ENCODE assay signal across 15 cellular contexts in the genomic region with DNA sequence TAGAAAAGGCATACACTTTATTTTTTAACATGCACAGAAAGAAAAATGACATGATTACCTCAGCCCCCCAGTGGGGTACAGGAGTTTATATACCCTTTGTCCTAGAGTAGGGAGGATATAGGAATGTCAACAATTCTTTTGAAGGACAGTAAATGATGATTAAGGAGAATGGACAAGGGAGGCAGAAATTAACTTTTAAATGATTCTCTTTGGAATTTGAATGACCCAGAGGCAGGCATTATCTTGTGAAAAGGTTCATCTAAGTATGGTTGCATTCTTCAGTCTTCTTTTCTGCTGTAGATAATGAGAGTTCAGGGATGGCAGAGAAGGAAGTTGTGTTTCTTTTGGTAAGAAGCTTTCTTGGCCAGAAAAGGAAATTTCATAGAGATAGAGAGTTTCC.
DNase-seq lines count a peak whose midpoint lies in the region; ATAC-seq and TF ChIP-seq lines count a peak whose summit lies in the region.
"Had no signal": no experiment of that assay in that cellular context is flagged by ENCODE, and none has a peak within 500 bp of the region (broad histone marks: within the 10 kb centered on the region; RNA-seq: fewer than 3 reads in every experiment).

No MANE protein-coding gene starts in this region.

- TF ChIP-seq CTCF in H9 (conservative IDR thresholded peaks at IDR 0.05) (no peak), neural progenitor cell (IDR thresholded peaks at IDR 0.05) (no peak), transverse colon (IDR thresholded peaks at IDR 0.05) (no peak)

- H3K4me3 ChIP-seq in NT2/D1 (ENCODE audit: insufficient read length, low read depth) (no peak overlapping the region), iPS DF 6.9 (ENCODE audit: low read length) (no peak overlapping the region), neural progenitor cell (no peak overlapping the region), transverse colon (no peak overlapping the region)
- H3K4me3 ChIP-seq: BLaER1 treated with 17β-estradiol and CSF1 and Interleukin-3, amounts not matched to agents 10 nM and 100 nM; HAP-1; K562 had no signal

- H4K8ac ChIP-seq in H9 (replicated peaks; ENCODE audit: insufficient read length, low read depth, low read length): no peak overlapping the region

- no peak for ATAC-seq in HG02885 (IDR thresholded peaks at IDR 0.05; ENCODE audit: poor library complexity, unreplicated experiment)
- ATAC-seq: CD8-positive, alpha-beta T cell; K562 had no signal

- H2BK20ac ChIP-seq in H9 (ENCODE audit: low read depth, low read length, poor library complexity, severe bottlenecking): no peak overlapping the region

- H3K36me3 ChIP-seq in NT2/D1 (ENCODE audit: insufficient read depth, insufficient read length, low read length) (no peaks in the 10 kb centered on the region), iPS DF 6.9 (ENCODE audit: control insufficient read depth, insufficient read depth, low read length) (no peaks in the 10 kb centered on the region), neural progenitor cell (no peaks in the 10 kb centered on the region), transverse colon (no peaks in the 10 kb centered on the region)
- H3K36me3 ChIP-seq: BLaER1 treated with 17β-estradiol and CSF1 and Interleukin-3, amounts not matched to agents 10 nM and 100 nM; HAP-1 had no signal

- H3K14ac ChIP-seq in H9 (ENCODE audit: insufficient read depth, low read length): no peak overlapping the region

- no peak overlapping the region for H2BK15ac ChIP-seq in H9 (ENCODE audit: low read depth, low read length)

- H3K27ac Mint-ChIP-seq in H9 (peak overlapping the region; percentile 97 to 100 (median 97)), neural progenitor cell (no peak overlapping the region)
- H3K27ac Mint-ChIP-seq: B cell; CD8-positive, alpha-beta T cell had no signal

- H2AK5ac ChIP-seq in H9 (ENCODE audit: insufficient read length, low read length): no peak overlapping the region

- no peaks in the 10 kb centered on the region for H3K79me1 ChIP-seq in H9 (ENCODE audit: insufficient read depth, low read depth, low read length, poor library complexity, severe bottlenecking)

- intact Hi-C loops in posterior cingulate gyrus (cut with DNase I): no loop called here
- intact Hi-C loops in transverse colon (cut with DNase I; ENCODE audit: low total_unique reads): no loop called here

- H3K9me3 Mint-ChIP-seq in H9: peaks cover 4 to 9% of the 10 kb centered on the region in 2 experiments; a peak in 4 of 5 replicates
- H3K9me3 Mint-ChIP-seq in neural progenitor cell: peaks cover 2% of the 10 kb centered on the region

- H3K36me3 Mint-ChIP-seq in H9 (ENCODE audit: insufficient read depth in 1 of 3, low read depth in 3 of 3) (peaks cover 3 to 24% (median 11%) of the 10 kb centered on the region in 3 experiments), neural progenitor cell (no peaks in the 10 kb centered on the region)
- H3K36me3 Mint-ChIP-seq: CD8-positive, alpha-beta T cell had no signal

- H2BK5ac ChIP-seq in H9 (ENCODE audit: insufficient read length, low read length): no peak overlapping the region

- H2BK120ac ChIP-seq in H9 (ENCODE audit: low read depth, low read length, poor library complexity, severe bottlenecking): no peak overlapping the region

- no peak overlapping the region for H3T11ph ChIP-seq in H9 (ENCODE audit: low read length)

- H2BK12ac ChIP-seq in H9 (ENCODE audit: insufficient read length, low read depth, low read length): no peak overlapping the region

- H3K23ac ChIP-seq in H9 (ENCODE audit: insufficient read length, low read depth, low read length): no peak overlapping the region

- no peaks in the 10 kb centered on the region for H3K9me3 ChIP-seq in H9 (ENCODE audit: control insufficient read depth, low read depth, low read length)
- peaks cover 20% of the 10 kb centered on the region; the same call in 1 of the 2 replicates for H3K9me3 ChIP-seq in NT2/D1 (ENCODE audit: insufficient read depth, low read length)
- H3K9me3 ChIP-seq in iPS DF 6.9 (ENCODE audit: control insufficient read depth, insufficient read depth, low read length): no peaks in the 10 kb centered on the region
- no peaks in the 10 kb centered on the region for H3K9me3 ChIP-seq in neural progenitor cell (ENCODE audit: low read depth)
- no peaks in the 10 kb centered on the region for H3K9me3 ChIP-seq in transverse colon
- H3K9me3 ChIP-seq: BLaER1 treated with 17β-estradiol and CSF1 and Interleukin-3, amounts not matched to agents 10 nM and 100 nM; HAP-1 had no signal

- no peak overlapping the region for H3K18ac ChIP-seq in H9 (ENCODE audit: insufficient read length, low read depth, low read length)

- no peak overlapping the region for H4K5ac ChIP-seq in H9 (ENCODE audit: insufficient read length, low read depth, low read length)

- H3K4me2 ChIP-seq in H9 (ENCODE audit: insufficient read depth, insufficient read length, low read length): no peak overlapping the region
- H3K4me2 ChIP-seq in neural progenitor cell: peak overlapping the region; percentile 35
- H3K4me2 ChIP-seq: BLaER1 treated with 17β-estradiol and CSF1 and Interleukin-3, amounts not matched to agents 10 nM and 100 nM had no signal

- H3K4me3 Mint-ChIP-seq in H9: no peak overlapping the region
- H3K4me3 Mint-ChIP-seq in neural progenitor cell: no peak overlapping the region
- H3K4me3 Mint-ChIP-seq: B cell; CD8-positive, alpha-beta T cell had no signal

- H3F3A ChIP-seq in neural progenitor cell (ENCODE audit: low read depth): peaks cover 7% of the 10 kb centered on the region

- no peaks in the 10 kb centered on the region for H3K23me2 ChIP-seq in H9 (ENCODE audit: insufficient read length, low read depth, low read length, poor library complexity, severe bottlenecking)

- no peak overlapping the region for H4K91ac ChIP-seq in H9 (ENCODE audit: insufficient read length, low read depth, low read length)

- no peak for DNase-seq in H9
- DNase-seq in NT2/D1 (ENCODE audit: low read depth, low spot score): peak; percentile 43
- no peak for DNase-seq in iPS DF 6.9 (ENCODE audit: low read depth, low spot score)
- DNase-seq in neural progenitor cell (ENCODE audit: low spot score): no peak
- DNase-seq in posterior cingulate gyrus: no peak
- no peak for DNase-seq in transverse colon
- DNase-seq: Calu3; CD8-positive, alpha-beta T cell; GOT3; IMR-90 had no signal

- no peak for TF ChIP-seq EP300 in transverse colon (IDR thresholded peaks at IDR 0.05; ENCODE audit: low read depth)

- no peak for TF ChIP-seq POLR2A in transverse colon (IDR thresholded peaks at IDR 0.05)

- H3K4me1 ChIP-seq in H9 (ENCODE audit: insufficient read depth, low read length) (peaks cover 17% of the 10 kb centered on the region; the same call in 1 of the 2 replicates), NT2/D1 (ENCODE audit: insufficient read depth, insufficient read length) (no peaks in the 10 kb centered on the region), iPS DF 6.9 (ENCODE audit: control insufficient read depth, insufficient read depth, low read length) (no peaks in the 10 kb centered on the region; the same call in 1 of the 2 replicates), neural progenitor cell (peaks cover 15% of the 10 kb centered on the region), transverse colon (no peaks in the 10 kb centered on the region)
- H3K4me1 ChIP-seq: BLaER1 treated with 17β-estradiol and CSF1 and Interleukin-3, amounts not matched to agents 10 nM and 100 nM; HAP-1 had no signal

- H2AFZ ChIP-seq in H9 (ENCODE audit: low read length) (no peak overlapping the region), neural progenitor cell (replicated peaks) (peak overlapping the region; percentile 40)

- in situ Hi-C loops in transverse colon (cut with MboI; ENCODE audit: low pct_ligation_motif_present in 1 of 4, low pct_unique_long_range_greater_than_20kb in 1 of 4, low sequenced_read_pairs in 3 of 4): no loop called here

- no peak overlapping the region for H3K4ac ChIP-seq in H9 (ENCODE audit: low read depth, low read length)

- no peaks in the 10 kb centered on the region for H3K79me2 ChIP-seq in H9 (ENCODE audit: insufficient read depth, low read length)
- H3K79me2 ChIP-seq in neural progenitor cell (ENCODE audit: low read depth): no peaks in the 10 kb centered on the region

- H4K20me1 ChIP-seq in H9 (ENCODE audit: control insufficient read depth, insufficient read depth, insufficient read length): no peaks in the 10 kb centered on the region
- H4K20me1 ChIP-seq in neural progenitor cell (ENCODE audit: low read depth): no peaks in the 10 kb centered on the region
- H4K20me1 ChIP-seq: BLaER1 treated with 17β-estradiol and CSF1 and Interleukin-3, amounts not matched to agents 10 nM and 100 nM had no signal

- peak overlapping the region; percentile 98 for H3K27ac ChIP-seq in H9 (ENCODE audit: insufficient read length, low read depth, low read length)
- H3K27ac ChIP-seq in iPS DF 6.9 (ENCODE audit: low read length): peak overlapping the region; percentile 97
- H3K27ac ChIP-seq in neural progenitor cell: peak overlapping the region; percentile 86
- H3K27ac ChIP-seq in transverse colon: no peak overlapping the region
- H3K27ac ChIP-seq: BLaER1 treated with 17β-estradiol and CSF1 and Interleukin-3, amounts not matched to agents 10 nM and 100 nM had no signal

- H3K4me1 Mint-ChIP-seq in H9: peaks cover 50 to 53% of the 10 kb centered on the region in 2 experiments
- H3K4me1 Mint-ChIP-seq in neural progenitor cell: peaks cover 5% of the 10 kb centered on the region
- H3K4me1 Mint-ChIP-seq: B cell had no signal

- H3K27me3 ChIP-seq in H9 (ENCODE audit: insufficient read depth, low read length) (no peaks in the 10 kb centered on the region), NT2/D1 (ENCODE audit: insufficient read depth, insufficient read length) (no peaks in the 10 kb centered on the region), iPS DF 6.9 (ENCODE audit: control insufficient read depth, insufficient read depth, low read length) (no peaks in the 10 kb centered on the region), neural progenitor cell (no peaks in the 10 kb centered on the region), transverse colon (no peaks in the 10 kb centered on the region)
- H3K27me3 ChIP-seq: BLaER1 treated with 17β-estradiol and CSF1 and Interleukin-3, amounts not matched to agents 10 nM and 100 nM had no signal

- H3K56ac ChIP-seq in H9 (ENCODE audit: insufficient read length, low read depth, low read length): no peak overlapping the region

- H3K9ac ChIP-seq in H9 (ENCODE audit: extremely low read depth, insufficient read length, low read length) (no peak overlapping the region), NT2/D1 (ENCODE audit: insufficient read length, low read depth) (no peak overlapping the region), neural progenitor cell (no peak overlapping the region)
- H3K9ac ChIP-seq: BLaER1 treated with 17β-estradiol and CSF1 and Interleukin-3, amounts not matched to agents 10 nM and 100 nM had no signal

- H3K27me3 Mint-ChIP-seq in H9 (ENCODE audit: low read depth) (no peaks in the 10 kb centered on the region; the same call in 1 of the 2 replicates), neural progenitor cell (ENCODE audit: insufficient read depth, low read depth) (peaks cover 2% of the 10 kb centered on the region)
- H3K27me3 Mint-ChIP-seq: B cell had no signal

Comparison
In these comparisons a context has a peak if more than half of its experiments do, and no peak if none do; other contexts are left out.
1. H3K27ac ChIP-seq: peak in H9 (single experiment), iPS DF 6.9 (single experiment) and neural progenitor cell (single experiment); none in transverse colon (0 of 4).